ENCODE assay signal across 15 cellular contexts in the genomic region with DNA sequence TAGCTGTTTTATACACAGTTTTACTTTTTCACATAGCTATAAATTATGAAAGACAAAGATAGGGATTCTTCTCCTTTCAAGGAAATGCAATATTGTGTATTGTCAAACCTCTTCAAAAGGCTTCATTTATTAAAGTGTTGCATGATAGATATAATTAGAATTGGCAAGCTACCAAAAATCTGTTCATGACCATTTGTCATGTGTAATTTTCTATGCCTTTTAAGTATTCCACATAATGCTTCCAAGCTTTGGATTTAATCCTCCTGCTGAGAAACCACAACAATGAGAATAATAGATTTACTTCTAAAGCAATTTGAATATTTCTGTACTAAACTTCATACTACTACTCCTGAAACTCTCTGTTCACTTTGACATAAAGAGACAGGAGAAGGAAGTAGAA.
"Had no signal": no experiment of that assay in that cellular context is flagged by ENCODE, and none has a peak within 500 bp of the region (broad histone marks: within the 10 kb centered on the region; RNA-seq: fewer than 3 reads in every experiment).

No MANE protein-coding gene starts in this region.

- H3K27me3 ChIP-seq: cardiac muscle cell, esophagus muscularis mucosa, neural progenitor cell, right atrium auricular region, stomach, vagina had no signal

- H3K9me3 ChIP-seq: esophagus muscularis mucosa, right atrium auricular region, stomach, vagina had no signal

- H2AFZ ChIP-seq: neural progenitor cell had no signal

- H3K4me1 ChIP-seq: neural progenitor cell, right atrium auricular region, stomach, vagina had no signal

- H3K4me3 ChIP-seq: cardiac muscle cell, esophagus muscularis mucosa, neural progenitor cell, right atrium auricular region, skin epidermis, stomach, vagina had no signal

- DNase-seq: activated CD4-positive, alpha-beta T cell treated with anti-CD3 and anti-CD28 coated beads, Interleukin-2, amount 50 U/mL, for 4 hours; activated effector memory CD4-positive, alpha-beta T cell treated with anti-CD3 and anti-CD28 coated beads, Interleukin-2, amount 50 U/mL, for 16 hours; activated T-cell treated with anti-CD3 and anti-CD28 coated beads, Interleukin-2, amount 50 U/mL, for 72 hours; dermis blood vessel endothelial cell; effector memory CD4-positive, alpha-beta T cell; naive B cell; stimulated activated CD4-positive, alpha-beta T cell treated with anti-CD3 and anti-CD28 coated beads, Interleukin-2, amount 100 ng/mL, for 48 hours; stomach; trophoblast cell had no signal

- H3K9ac ChIP-seq: neural progenitor cell had no signal

- H3K36me3 ChIP-seq: cardiac muscle cell, esophagus muscularis mucosa, neural progenitor cell, right atrium auricular region, stomach, vagina had no signal

- H3K27ac ChIP-seq: cardiac muscle cell, esophagus muscularis mucosa, neural progenitor cell, right atrium auricular region, skin epidermis, stomach, vagina had no signal

- ATAC-seq: activated T-cell treated with anti-CD3 and anti-CD28 coated beads, Interleukin-2, amount 50 U/mL, for 72 hours had no signal

- H3K4me2 ChIP-seq: neural progenitor cell had no signal
